8 cellular contexts compared by ENCODE assay signal in the genomic region with DNA sequence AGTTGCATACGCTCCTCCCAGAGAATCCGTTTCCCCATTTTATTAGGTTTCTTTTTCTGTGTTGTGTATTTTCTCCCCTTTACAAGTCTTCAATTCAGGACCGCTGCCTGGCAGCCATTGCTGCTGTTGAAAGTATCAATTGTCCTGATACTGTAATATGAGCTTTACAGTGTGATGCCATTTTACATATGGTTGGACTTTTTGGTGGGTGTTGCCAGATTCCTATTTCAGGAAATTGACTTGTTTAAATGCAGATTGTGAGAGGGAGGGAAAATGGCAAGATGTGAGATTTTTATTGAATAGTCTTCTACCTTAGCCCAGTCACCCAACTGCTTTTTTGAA. TPM values are rescaled to one million over a fixed set of nuclear protein-coding genes. Genes with fewer than 3 reads are reported as not detected.
A peak's percentile ranks its signal among the peaks of the same experiment; 100 is the strongest.
DNase-seq lines count a peak whose midpoint lies in the region; ATAC-seq, FAIRE-seq and TF ChIP-seq lines count a peak whose summit lies in the region.

No MANE protein-coding gene starts in this region.

- H3K36me3 ChIP-seq in lower lobe of right lung (no peaks in the 10 kb centered on the region), uterus (no peaks in the 10 kb centered on the region)

- ATAC-seq in lower lobe of right lung (no peak), HG03342 (IDR thresholded peaks at IDR 0.05; ENCODE audit: unreplicated experiment) (no peak), GM18858 (IDR thresholded peaks at IDR 0.05; ENCODE audit: unreplicated experiment) (no peak)

- H3K4me3 ChIP-seq in lower lobe of right lung (peak overlapping the region; percentile 92), uterus (peak overlapping the region; percentile 92 to 98)

- TF ChIP-seq CTCF in lower lobe of right lung (IDR thresholded peaks at IDR 0.05) (no peak), uterus (IDR thresholded peaks at IDR 0.05) (no peak)

- intact Hi-C loops in lower lobe of right lung (cut with DNase I): no loop called here
- intact Hi-C loops in uterus (cut with DNase I; ENCODE audit: low total_unique reads): no loop called here

- H3K9me3 ChIP-seq in lower lobe of right lung (no peaks in the 10 kb centered on the region), uterus (no peaks in the 10 kb centered on the region)

- H3K27me3 ChIP-seq in lower lobe of right lung (ENCODE audit: low read depth) (no peaks in the 10 kb centered on the region), uterus (no peaks in the 10 kb centered on the region)

- DNase-seq in NCI-H1105 treated with DMSO at 0.1 percent for 48 hours (lab: John Stamatoyannopoulos, UW) (peak; percentile 54), brain pericyte (ENCODE audit: low read depth, low spot score) (peak; percentile 24), lower lobe of right lung (no peak), uterus (no peak)
- no peak for DNase-seq in stimulated activated CD4-positive, alpha-beta T cell treated with anti-CD3 and anti-CD28 coated beads, Interleukin-4, amount 100 ng/mL, for 4 hours

- no peak for TF ChIP-seq POLR2A in uterus (IDR thresholded peaks at IDR 0.05)

- H3K4me1 ChIP-seq in lower lobe of right lung (peaks cover 61% of the 10 kb centered on the region), uterus (peaks cover 5 to 12% of the 10 kb centered on the region in 2 donors)

- FAIRE-seq in G401.6 (lab: Jason Lieb, UNC): peak; percentile 51

- peak overlapping the region; percentile 98 for H3K27ac ChIP-seq in lower lobe of right lung
- peak overlapping the region; percentile 89 to 96 for H3K27ac ChIP-seq in uterus

RNA-seq across cellular contexts. Expression of a gene that starts 1.2 kb away (rescaled TPM):
- total RNA-seq in lower lobe of right lung (39.1 TPM), uterus (10 to 100 TPM; 18.2 to 82.0 (median 53.5) TPM)

RNA-seq across cellular contexts. Expression of a gene that starts 43.7 kb away (rescaled TPM):
- total RNA-seq in lower lobe of right lung (42.9 TPM), uterus (10 to 100 TPM in 3 of 4 donors, 1 to 10 TPM in 1; 7.4 to 43.2 (median 13.7) TPM)

Comparison
In these comparisons a context has a peak if more than half of its experiments do, and no peak if none do; other contexts are left out.
1. DNase-seq: peak in NCI-H1105 treated with DMSO at 0.1 percent for 48 hours (single experiment) and brain pericyte (single experiment); none in lower lobe of right lung (single experiment), uterus (0 of 2) and stimulated activated CD4-positive, alpha-beta T cell treated with anti-CD3 and anti-CD28 coated beads, Interleukin-4, amount 100 ng/mL, for 4 hours (0 of 2).